In genomic region chr19:11338569-11339253, GRCh38 we compare ENCODE assay signal across 8 cellular contexts. TPM values are rescaled to one million over a fixed set of nuclear protein-coding genes. Genes with fewer than 3 reads are reported as not detected.
DNase-seq lines count a peak whose midpoint lies in the region; ATAC-seq and TF ChIP-seq lines count a peak whose summit lies in the region.

No MANE protein-coding gene starts in this region.

- H3K4me2 ChIP-seq in IMR-90 (ENCODE audit: low read depth, low read length), result peak overlapping the region; percentile 86

- H3K4me1 ChIP-seq in A673 (ENCODE audit: insufficient read depth, low read length, poor library complexity, severe bottlenecking), result no peaks in the 10 kb centered on the region
- H3K4me1 ChIP-seq in IMR-90 (ENCODE audit: control insufficient read depth, insufficient read depth, low read length), result peaks cover 8% of the 10 kb centered on the region
- H3K4me1 ChIP-seq in duodenal mucosa (ENCODE audit: control insufficient read depth in 1 of 2, insufficient read depth in 2 of 2, low read length in 2 of 2), result peaks cover 9 to 27% of the 10 kb centered on the region in 2 donors
- peaks cover 18% of the 10 kb centered on the region for H3K4me1 ChIP-seq in mucosa of stomach (ENCODE audit: control insufficient read depth, insufficient read depth, low read length)

- H3K27ac ChIP-seq in A673 (ENCODE audit: low read depth, low read length, poor library complexity, severe bottlenecking) (peak overlapping the region; percentile 62), IMR-90 (ENCODE audit: insufficient read depth, low read length) (no peak overlapping the region; the same call in 1 of the 2 replicates), duodenal mucosa (ENCODE audit: low read depth, low read length) (peak overlapping the region; percentile 68)

- H2AK9ac ChIP-seq in IMR-90 (replicated peaks; ENCODE audit: low read depth, low read length, poor library complexity), result peak overlapping the region; percentile 66

- WGBS in IMR-90 (ENCODE audit: extremely low coverage in 2 of 2, insufficient read length in 1 of 2), 2 experiments, result 40% methylated on average over 5 of the region's 21 CpGs; no CpG with 5 or more reads in 1 of the 2 experiments

- no peak overlapping the region for H2BK5ac ChIP-seq in IMR-90 (ENCODE audit: low read depth, low read length, poor library complexity, severe bottlenecking)

- H3K4ac ChIP-seq in IMR-90 (ENCODE audit: low read depth, low read length), result no peak overlapping the region

- no peak overlapping the region for H2BK15ac ChIP-seq in IMR-90 (ENCODE audit: low read depth, low read length)

- no peak for TF ChIP-seq POLR2A in IMR-90 (IDR thresholded peaks at IDR 0.05; ENCODE audit: low read depth, low read length)

- ATAC-seq in IMR-90 (ENCODE audit: low read depth) (no peak), HG03139 (IDR thresholded peaks at IDR 0.05; ENCODE audit: unreplicated experiment) (no peak), HG03342 (IDR thresholded peaks at IDR 0.05; ENCODE audit: unreplicated experiment) (no peak), GM18502 (IDR thresholded peaks at IDR 0.05; ENCODE audit: poor library complexity, unreplicated experiment) (no peak)

- BruUV-seq in A673 (replicated peaks; lab: Mats Ljungman, UMichigan) (no TSS peak), IMR-90 (replicated peaks; lab: Mats Ljungman, UMichigan) (no TSS peak)

- H3K9ac ChIP-seq in IMR-90 (ENCODE audit: low read depth, low read length) (peak overlapping the region; percentile 73), duodenal mucosa (ENCODE audit: low read depth in 1 of 2, low read length in 2 of 2) (peak overlapping the region; percentile 52 to 74), mucosa of stomach (ENCODE audit: low read length) (peak overlapping the region; percentile 81)

- no peak overlapping the region for H4K91ac ChIP-seq in IMR-90 (ENCODE audit: insufficient read depth, low read depth, low read length)

- in situ Hi-C loops in IMR-90 (cut with MboI; ENCODE audit: low sequenced_read_pairs), result no loop called here

- no peak overlapping the region for H3K14ac ChIP-seq in IMR-90 (replicated peaks; ENCODE audit: low read depth, low read length)

- H3K18ac ChIP-seq in IMR-90 (ENCODE audit: low read depth, low read length), result no peak overlapping the region; the same call in 1 of the 2 replicates

- no peak for TF ChIP-seq CTCF in A673 (conservative IDR thresholded peaks at IDR 0.05; ENCODE audit: low read depth, low read length)
- no peak for TF ChIP-seq CTCF in IMR-90 (conservative IDR thresholded peaks at IDR 0.05; ENCODE audit: low read depth, low read length)

- no peak overlapping the region for H2BK20ac ChIP-seq in IMR-90 (ENCODE audit: low read depth, low read length)

- no peak overlapping the region for H3K23ac ChIP-seq in IMR-90 (ENCODE audit: low read depth, low read length)

- intact Hi-C loops in A673 (cut with micrococcal nuclease; ENCODE audit: unreplicated experiment), result loop anchor here (5.0 kb wide), 1 partner anchor 266 kb away; no protein-coding TSS in a partner anchor
- intact Hi-C loops in IMR-90 (cut with micrococcal nuclease), result loop anchor here (1.0 to 2.0 kb wide), 2 partner anchors 14 to 44 kb away; no protein-coding TSS in a partner anchor

- peak overlapping the region; percentile 24 to 51; a peak in 3 of 4 replicates for H4K8ac ChIP-seq in IMR-90 (ENCODE audit: low read depth in 2 of 2, low read length in 2 of 2)

- CTCF ChIA-PET in A673 (lab: Charles Lee) (interaction anchor here (0.6 kb wide), 1 partner anchor 45 kb away, joined by 3 read pairs; no protein-coding TSS in a partner anchor), IMR-90 (lab: Yijun Ruan, JAX) (no interaction called here)

- no peak overlapping the region for H4K5ac ChIP-seq in IMR-90 (ENCODE audit: low read depth, low read length)

- H3K27me3 ChIP-seq in A673 (replicated peaks; ENCODE audit: insufficient read depth, low read depth, low read length, poor library complexity) (no peaks in the 10 kb centered on the region), IMR-90 (ENCODE audit: control insufficient read depth, insufficient read depth, low read length) (no peaks in the 10 kb centered on the region), duodenal mucosa (ENCODE audit: control insufficient read depth in 1 of 2, insufficient read depth in 2 of 2, low read length in 2 of 2) (no peaks in the 10 kb centered on the region), mucosa of stomach (ENCODE audit: control insufficient read depth, insufficient read depth, low read length) (no peaks in the 10 kb centered on the region)

- H3K36me3 ChIP-seq in A673 (ENCODE audit: insufficient read depth, low read length, poor library complexity, severe bottlenecking) (peaks cover 23% of the 10 kb centered on the region), IMR-90 (ENCODE audit: control insufficient read depth, insufficient read depth, low read length) (peaks cover 21% of the 10 kb centered on the region), duodenal mucosa (ENCODE audit: control insufficient read depth in 1 of 2, insufficient read depth in 2 of 2, low read length in 2 of 2) (peaks cover 10 to 31% of the 10 kb centered on the region in 2 donors), mucosa of stomach (ENCODE audit: control insufficient read depth, insufficient read depth, low read length) (peaks cover 12% of the 10 kb centered on the region)

- peaks cover 8% of the 10 kb centered on the region for H3K9me1 ChIP-seq in IMR-90 (ENCODE audit: insufficient read depth, low read length)

- no peak for TF ChIP-seq RAD21 in IMR-90 (IDR thresholded peaks at IDR 0.05; ENCODE audit: low read length)

- peak overlapping the region; percentile 92 for H2AFZ ChIP-seq in IMR-90 (replicated peaks; ENCODE audit: low read length, poor library complexity)

- peaks cover 0 to 21% of the 10 kb centered on the region in 2 experiments; a peak in 3 of 4 replicates for H3K79me1 ChIP-seq in IMR-90 (ENCODE audit: low read depth in 1 of 2, low read length in 2 of 2)

- H3K56ac ChIP-seq in IMR-90 (ENCODE audit: extremely low read depth, insufficient read depth, low read length), result peak overlapping the region; percentile 7; the same call in 1 of the 2 replicates

- peak overlapping the region; percentile 78 for H3K4me3 ChIP-seq in A673 (ENCODE audit: low read depth, low read length, poor library complexity, severe bottlenecking)
- H3K4me3 ChIP-seq in IMR-90 (ENCODE audit: insufficient read depth, low read depth, low read length), result peak overlapping the region; percentile 85
- H3K4me3 ChIP-seq in duodenal mucosa (ENCODE audit: low read depth in 1 of 2, low read length in 2 of 2), result peak overlapping the region; percentile 79
- peak overlapping the region; percentile 71 for H3K4me3 ChIP-seq in mucosa of stomach (ENCODE audit: low read length)

- POLR2A ChIA-PET in A673 (lab: Charles Lee; ENCODE audit: low non-redundant PET) (interaction anchor here (0.6 kb wide), 1 partner anchor 1653 kb away, joined by 3 read pairs; no protein-coding TSS in a partner anchor), IMR-90 (lab: Charles Lee; ENCODE audit: unreplicated experiment) (interaction anchor here (0.6 kb wide), 1 partner anchor 25 kb away, joined by 3 read pairs; no protein-coding TSS in a partner anchor)

- H3K9me3 ChIP-seq in A673 (ENCODE audit: low read depth, low read length, poor library complexity, severe bottlenecking) (no peaks in the 10 kb centered on the region), IMR-90 (ENCODE audit: control insufficient read depth, insufficient read depth, low read length) (no peaks in the 10 kb centered on the region), duodenal mucosa (ENCODE audit: control insufficient read depth in 1 of 2, low read length in 2 of 2) (no peaks in the 10 kb centered on the region), mucosa of stomach (ENCODE audit: control insufficient read depth, low read length) (no peaks in the 10 kb centered on the region)

- peak overlapping the region; percentile 75 for H2AK5ac ChIP-seq in IMR-90 (ENCODE audit: low read depth, low read length)

- 0 out of 2 replicates have a peak, but pooled peaks cover 3% of the 10 kb centered on the region for H4K20me1 ChIP-seq in IMR-90 (ENCODE audit: insufficient read depth, low read length)

- dilution Hi-C loops in IMR-90 (cut with HindIII; ENCODE audit: low sequenced_read_pairs, unreplicated experiment), result no loop called here

- DNase-seq in A673 (ENCODE audit: low spot score) (no peak), IMR-90 (no peak), SKM-1 (lab: John Stamatoyannopoulos, UW; ENCODE audit: unreplicated experiment) (no peak)

- H2BK120ac ChIP-seq in IMR-90 (ENCODE audit: low read depth, low read length), result no peak overlapping the region

TF ChIP-seq in IMR-90, 13 proteins besides CTCF, POLR2A, EP300 and RAD21:
- TF ChIP-seq BHLHE40 (IDR thresholded peaks at IDR 0.05; ENCODE audit: low read depth, low read length) (no peak), RFX5 (IDR thresholded peaks at IDR 0.05; ENCODE audit: low read depth, low read length) (no peak), MAFK (IDR thresholded peaks at IDR 0.05; ENCODE audit: low read depth, low read length) (no peak)

RNA-seq across cellular contexts. Expression of gene RAB3D, which starts 0.7 kb away (rescaled TPM):
- 25.4 and 35.5 TPM in 2 replicates for total RNA-seq in A673 (2021)
- total RNA-seq in IMR-90 (2012; rRNA removed), result 4.8 and 5.0 TPM in 2 replicates
- polyA plus RNA-seq in IMR-90 (2012; rRNA removed), result 5.0 and 5.5 TPM in 2 replicates
- 5.5 and 6.5 TPM in 2 replicates for polyA plus RNA-seq in IMR-90 (2012; cell fraction: cytosol; rRNA removed)
- polyA plus RNA-seq in IMR-90 (2012; cell fraction: nucleus; rRNA removed; ENCODE audit: low replicate concordance), result 6.6 and 12.2 TPM in 2 replicates

RNA-seq across cellular contexts. Expression of gene TMEM205, which starts 7.4 kb away (rescaled TPM):
- total RNA-seq in A673 (2021) (94.3 and 100 TPM in 2 replicates), IMR-90 (2012; rRNA removed) (87.5 and 136 TPM in 2 replicates)
- 107 and 110 TPM in 2 replicates for polyA plus RNA-seq in IMR-90 (2012; rRNA removed)
- 71.0 and 211 TPM in 2 replicates for polyA plus RNA-seq in IMR-90 (2012; cell fraction: cytosol; rRNA removed)
- 91.3 and 108 TPM in 2 replicates for polyA plus RNA-seq in IMR-90 (2012; cell fraction: nucleus; rRNA removed; ENCODE audit: low replicate concordance)

RNA-seq across cellular contexts. Expression of gene CCDC159, which starts 7.6 kb away (rescaled TPM):
- 7.9 and 11.6 TPM in 2 replicates for total RNA-seq in A673 (2021)
- total RNA-seq in IMR-90 (2012; rRNA removed), result 4.4 and 4.7 TPM in 2 replicates
- polyA plus RNA-seq in IMR-90 (2012; rRNA removed), result 14.0 and 14.3 TPM in 2 replicates
- polyA plus RNA-seq in IMR-90 (2012; cell fraction: cytosol; rRNA removed), result 10.4 and 13.2 TPM in 2 replicates
- polyA plus RNA-seq in IMR-90 (2012; cell fraction: nucleus; rRNA removed; ENCODE audit: low replicate concordance), result 85.5 and 114 TPM in 2 replicates

RNA-seq across cellular contexts. Expression of gene PLPPR2, which starts 16.5 kb away (rescaled TPM):
- total RNA-seq in A673 (2021), result 19.0 and 20.2 TPM in 2 replicates
- 3.9 and 4.4 TPM in 2 replicates for total RNA-seq in IMR-90 (2012; rRNA removed)
- 45.2 and 50.2 TPM in 2 replicates for polyA plus RNA-seq in IMR-90 (2012; rRNA removed)
- 36.6 and 62.6 TPM in 2 replicates for polyA plus RNA-seq in IMR-90 (2012; cell fraction: cytosol; rRNA removed)
- polyA plus RNA-seq in IMR-90 (2012; cell fraction: nucleus; rRNA removed; ENCODE audit: low replicate concordance), result 66.7 and 132 TPM in 2 replicates

RNA-seq across cellular contexts. Expression of gene SWSAP1, which starts 35.8 kb away (rescaled TPM):
- total RNA-seq in A673 (2021), result 2.5 and 3.3 TPM in 2 replicates
- total RNA-seq in IMR-90 (2012; rRNA removed), result 0.36 and 0.56 TPM in 2 replicates
- polyA plus RNA-seq in IMR-90 (2012; rRNA removed), result 1.6 and 2.0 TPM in 2 replicates
- polyA plus RNA-seq in IMR-90 (2012; cell fraction: cytosol; rRNA removed), result 1.2 and 1.5 TPM in 2 replicates
- polyA plus RNA-seq in IMR-90 (2012; cell fraction: nucleus; rRNA removed; ENCODE audit: low replicate concordance), result 1.1 and 1.2 TPM in 2 replicates
